1 cellular context compared by ENCODE assay signal in the genomic region with DNA sequence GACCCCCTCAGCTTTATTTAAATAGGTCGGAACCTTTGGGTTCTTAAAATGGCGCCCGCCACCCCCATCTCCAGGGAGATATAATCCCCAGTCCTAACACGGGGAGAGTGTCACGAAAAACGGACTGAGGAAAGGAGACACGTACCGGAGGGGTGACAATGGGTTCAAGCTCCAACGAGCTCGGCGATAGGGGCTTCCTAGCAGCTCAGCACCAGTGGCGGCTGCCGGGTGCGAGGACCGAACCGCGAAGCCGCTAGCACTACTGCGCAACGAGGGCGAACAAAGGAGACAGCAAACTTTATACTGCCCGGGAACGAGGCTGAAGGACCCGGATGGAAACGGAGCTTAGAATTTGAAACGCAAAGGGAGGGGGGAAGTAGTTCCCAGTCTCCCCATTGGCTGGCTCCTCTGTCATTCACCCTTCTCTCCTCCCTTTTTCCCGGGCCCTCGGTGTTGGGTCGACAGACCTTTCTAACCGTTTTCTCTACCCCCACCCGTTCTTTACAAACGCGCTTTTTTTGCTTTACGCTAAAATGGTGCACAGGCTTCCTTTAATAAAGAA.
TF ChIP-seq lines count a peak whose summit lies in the region.

A gene (minus strand): TSS at position 274 of the 562 bp plus-strand sequence. CDS start 1,298 bp downstream, outside the sequence.

TF ChIP-seq in K562, 482 proteins besides CTCF, POLR2A, EP300 and RAD21 (continued from another document and continues in another):
- TF ChIP-seq, protein P1, sequence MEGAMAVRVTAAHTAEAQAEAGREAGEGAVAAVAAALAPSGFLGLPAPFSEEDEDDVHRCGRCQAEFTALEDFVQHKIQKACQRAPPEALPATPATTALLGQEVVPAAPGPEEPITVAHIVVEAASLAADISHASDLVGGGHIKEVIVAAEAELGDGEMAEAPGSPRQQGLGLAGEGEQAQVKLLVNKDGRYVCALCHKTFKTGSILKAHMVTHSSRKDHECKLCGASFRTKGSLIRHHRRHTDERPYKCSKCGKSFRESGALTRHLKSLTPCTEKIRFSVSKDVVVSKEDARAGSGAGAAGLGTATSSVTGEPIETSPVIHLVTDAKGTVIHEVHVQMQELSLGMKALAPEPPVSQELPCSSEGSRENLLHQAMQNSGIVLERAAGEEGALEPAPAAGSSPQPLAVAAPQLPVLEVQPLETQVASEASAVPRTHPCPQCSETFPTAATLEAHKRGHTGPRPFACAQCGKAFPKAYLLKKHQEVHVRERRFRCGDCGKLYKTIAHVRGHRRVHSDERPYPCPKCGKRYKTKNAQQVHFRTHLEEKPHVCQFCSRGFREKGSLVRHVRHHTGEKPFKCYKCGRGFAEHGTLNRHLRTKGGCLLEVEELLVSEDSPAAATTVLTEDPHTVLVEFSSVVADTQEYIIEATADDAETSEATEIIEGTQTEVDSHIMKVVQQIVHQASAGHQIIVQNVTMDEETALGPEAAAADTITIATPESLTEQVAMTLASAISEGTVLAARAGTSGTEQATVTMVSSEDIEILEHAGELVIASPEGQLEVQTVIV (CRISPR knock-in tag; IDR thresholded peaks at IDR 0.05; ENCODE audit: borderline replicate concordance) = no peak
- TF ChIP-seq ARNT (IDR thresholded peaks at IDR 0.05) = no peak
- TF ChIP-seq BRD9 (IDR thresholded peaks at IDR 0.05; ENCODE audit: low read depth, partially characterized antibody) = peak; percentile 43
- TF ChIP-seq TARDBP (IDR thresholded peaks at IDR 0.05) = no peak
- peak; percentile 37; the same call in 1 of the 2 replicates for TF ChIP-seq JUND (IDR thresholded peaks at IDR 0.05; ENCODE audit: borderline replicate concordance, low read depth, low read length)
- no peak; the same call in 2 of the 3 replicates for TF ChIP-seq JUND (tag; IDR thresholded peaks at IDR 0.05; ENCODE audit: borderline replicate concordance, low read depth, low read length)
- no peak for TF ChIP-seq MED1 (CRISPR knock-in tag; IDR thresholded peaks at IDR 0.05; ENCODE audit: borderline replicate concordance)
- TF ChIP-seq ZNF324 (CRISPR knock-in tag; IDR thresholded peaks at IDR 0.05) = no peak
- TF ChIP-seq, protein P2, sequence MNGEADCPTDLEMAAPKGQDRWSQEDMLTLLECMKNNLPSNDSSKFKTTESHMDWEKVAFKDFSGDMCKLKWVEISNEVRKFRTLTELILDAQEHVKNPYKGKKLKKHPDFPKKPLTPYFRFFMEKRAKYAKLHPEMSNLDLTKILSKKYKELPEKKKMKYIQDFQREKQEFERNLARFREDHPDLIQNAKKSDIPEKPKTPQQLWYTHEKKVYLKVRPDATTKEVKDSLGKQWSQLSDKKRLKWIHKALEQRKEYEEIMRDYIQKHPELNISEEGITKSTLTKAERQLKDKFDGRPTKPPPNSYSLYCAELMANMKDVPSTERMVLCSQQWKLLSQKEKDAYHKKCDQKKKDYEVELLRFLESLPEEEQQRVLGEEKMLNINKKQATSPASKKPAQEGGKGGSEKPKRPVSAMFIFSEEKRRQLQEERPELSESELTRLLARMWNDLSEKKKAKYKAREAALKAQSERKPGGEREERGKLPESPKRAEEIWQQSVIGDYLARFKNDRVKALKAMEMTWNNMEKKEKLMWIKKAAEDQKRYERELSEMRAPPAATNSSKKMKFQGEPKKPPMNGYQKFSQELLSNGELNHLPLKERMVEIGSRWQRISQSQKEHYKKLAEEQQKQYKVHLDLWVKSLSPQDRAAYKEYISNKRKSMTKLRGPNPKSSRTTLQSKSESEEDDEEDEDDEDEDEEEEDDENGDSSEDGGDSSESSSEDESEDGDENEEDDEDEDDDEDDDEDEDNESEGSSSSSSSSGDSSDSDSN (IDR thresholded peaks at IDR 0.05; ENCODE audit: borderline replicate concordance in 1 of 2, low read depth in 2 of 2, low read length in 2 of 2) = no peak
- TF ChIP-seq TCF3 (CRISPR knock-in tag; IDR thresholded peaks at IDR 0.05) = no peak
- no peak for TF ChIP-seq DPF2 (IDR thresholded peaks at IDR 0.05)
- no peak for TF ChIP-seq NUFIP1 (IDR thresholded peaks at IDR 0.05; ENCODE audit: partially characterized antibody)
- TF ChIP-seq, protein P3, sequence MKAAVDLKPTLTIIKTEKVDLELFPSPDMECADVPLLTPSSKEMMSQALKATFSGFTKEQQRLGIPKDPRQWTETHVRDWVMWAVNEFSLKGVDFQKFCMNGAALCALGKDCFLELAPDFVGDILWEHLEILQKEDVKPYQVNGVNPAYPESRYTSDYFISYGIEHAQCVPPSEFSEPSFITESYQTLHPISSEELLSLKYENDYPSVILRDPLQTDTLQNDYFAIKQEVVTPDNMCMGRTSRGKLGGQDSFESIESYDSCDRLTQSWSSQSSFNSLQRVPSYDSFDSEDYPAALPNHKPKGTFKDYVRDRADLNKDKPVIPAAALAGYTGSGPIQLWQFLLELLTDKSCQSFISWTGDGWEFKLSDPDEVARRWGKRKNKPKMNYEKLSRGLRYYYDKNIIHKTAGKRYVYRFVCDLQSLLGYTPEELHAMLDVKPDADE (conservative IDR thresholded peaks at IDR 0.05; ENCODE audit: control insufficient read depth, low read depth, low read length) = peak; percentile 56; the same call in 1 of the 2 replicates
- TF ChIP-seq HMGN3 (IDR thresholded peaks at IDR 0.05; ENCODE audit: borderline replicate concordance, extremely low read depth, insufficient read length, low read depth, low read length) = no peak
- TF ChIP-seq HDAC8 (tag; IDR thresholded peaks at IDR 0.05) = 0 out of 2 replicates have a peak, but pooled peaks have one; percentile 50
- no peak for TF ChIP-seq ZNF830 (CRISPR knock-in tag; IDR thresholded peaks at IDR 0.05)
- TF ChIP-seq FOXK1 (CRISPR knock-in tag; IDR thresholded peaks at IDR 0.05; ENCODE audit: borderline replicate concordance) = peak; percentile 94
- TF ChIP-seq ZNF23 (CRISPR knock-in tag; IDR thresholded peaks at IDR 0.05) = no peak
- no peak for TF ChIP-seq CBFA2T3 (IDR thresholded peaks at IDR 0.05)
- TF ChIP-seq ZFPM2 (CRISPR knock-in tag; IDR thresholded peaks at IDR 0.05) = no peak
- TF ChIP-seq, protein P4, sequence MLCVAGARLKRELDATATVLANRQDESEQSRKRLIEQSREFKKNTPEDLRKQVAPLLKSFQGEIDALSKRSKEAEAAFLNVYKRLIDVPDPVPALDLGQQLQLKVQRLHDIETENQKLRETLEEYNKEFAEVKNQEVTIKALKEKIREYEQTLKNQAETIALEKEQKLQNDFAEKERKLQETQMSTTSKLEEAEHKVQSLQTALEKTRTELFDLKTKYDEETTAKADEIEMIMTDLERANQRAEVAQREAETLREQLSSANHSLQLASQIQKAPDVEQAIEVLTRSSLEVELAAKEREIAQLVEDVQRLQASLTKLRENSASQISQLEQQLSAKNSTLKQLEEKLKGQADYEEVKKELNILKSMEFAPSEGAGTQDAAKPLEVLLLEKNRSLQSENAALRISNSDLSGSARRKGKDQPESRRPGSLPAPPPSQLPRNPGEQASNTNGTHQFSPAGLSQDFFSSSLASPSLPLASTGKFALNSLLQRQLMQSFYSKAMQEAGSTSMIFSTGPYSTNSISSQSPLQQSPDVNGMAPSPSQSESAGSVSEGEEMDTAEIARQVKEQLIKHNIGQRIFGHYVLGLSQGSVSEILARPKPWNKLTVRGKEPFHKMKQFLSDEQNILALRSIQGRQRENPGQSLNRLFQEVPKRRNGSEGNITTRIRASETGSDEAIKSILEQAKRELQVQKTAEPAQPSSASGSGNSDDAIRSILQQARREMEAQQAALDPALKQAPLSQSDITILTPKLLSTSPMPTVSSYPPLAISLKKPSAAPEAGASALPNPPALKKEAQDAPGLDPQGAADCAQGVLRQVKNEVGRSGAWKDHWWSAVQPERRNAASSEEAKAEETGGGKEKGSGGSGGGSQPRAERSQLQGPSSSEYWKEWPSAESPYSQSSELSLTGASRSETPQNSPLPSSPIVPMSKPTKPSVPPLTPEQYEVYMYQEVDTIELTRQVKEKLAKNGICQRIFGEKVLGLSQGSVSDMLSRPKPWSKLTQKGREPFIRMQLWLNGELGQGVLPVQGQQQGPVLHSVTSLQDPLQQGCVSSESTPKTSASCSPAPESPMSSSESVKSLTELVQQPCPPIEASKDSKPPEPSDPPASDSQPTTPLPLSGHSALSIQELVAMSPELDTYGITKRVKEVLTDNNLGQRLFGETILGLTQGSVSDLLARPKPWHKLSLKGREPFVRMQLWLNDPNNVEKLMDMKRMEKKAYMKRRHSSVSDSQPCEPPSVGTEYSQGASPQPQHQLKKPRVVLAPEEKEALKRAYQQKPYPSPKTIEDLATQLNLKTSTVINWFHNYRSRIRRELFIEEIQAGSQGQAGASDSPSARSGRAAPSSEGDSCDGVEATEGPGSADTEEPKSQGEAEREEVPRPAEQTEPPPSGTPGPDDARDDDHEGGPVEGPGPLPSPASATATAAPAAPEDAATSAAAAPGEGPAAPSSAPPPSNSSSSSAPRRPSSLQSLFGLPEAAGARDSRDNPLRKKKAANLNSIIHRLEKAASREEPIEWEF (CRISPR knock-in tag; IDR thresholded peaks at IDR 0.05) = no peak
- no peak for TF ChIP-seq HDAC2 (IDR thresholded peaks at IDR 0.05)
- TF ChIP-seq ZNF143 (CRISPR knock-in tag; IDR thresholded peaks at IDR 0.05) = no peak
- TF ChIP-seq MEF2A (IDR thresholded peaks at IDR 0.05; ENCODE audit: control insufficient read depth, low read depth, low read length) = 0 out of 2 replicates have a peak, but pooled peaks have one; percentile 3
- TF ChIP-seq ARID2 (IDR thresholded peaks at IDR 0.05) = no peak
- peak; percentile 35 for TF ChIP-seq NELFE (IDR thresholded peaks at IDR 0.05; ENCODE audit: insufficient read depth, insufficient read length)
- TF ChIP-seq, protein P5, sequence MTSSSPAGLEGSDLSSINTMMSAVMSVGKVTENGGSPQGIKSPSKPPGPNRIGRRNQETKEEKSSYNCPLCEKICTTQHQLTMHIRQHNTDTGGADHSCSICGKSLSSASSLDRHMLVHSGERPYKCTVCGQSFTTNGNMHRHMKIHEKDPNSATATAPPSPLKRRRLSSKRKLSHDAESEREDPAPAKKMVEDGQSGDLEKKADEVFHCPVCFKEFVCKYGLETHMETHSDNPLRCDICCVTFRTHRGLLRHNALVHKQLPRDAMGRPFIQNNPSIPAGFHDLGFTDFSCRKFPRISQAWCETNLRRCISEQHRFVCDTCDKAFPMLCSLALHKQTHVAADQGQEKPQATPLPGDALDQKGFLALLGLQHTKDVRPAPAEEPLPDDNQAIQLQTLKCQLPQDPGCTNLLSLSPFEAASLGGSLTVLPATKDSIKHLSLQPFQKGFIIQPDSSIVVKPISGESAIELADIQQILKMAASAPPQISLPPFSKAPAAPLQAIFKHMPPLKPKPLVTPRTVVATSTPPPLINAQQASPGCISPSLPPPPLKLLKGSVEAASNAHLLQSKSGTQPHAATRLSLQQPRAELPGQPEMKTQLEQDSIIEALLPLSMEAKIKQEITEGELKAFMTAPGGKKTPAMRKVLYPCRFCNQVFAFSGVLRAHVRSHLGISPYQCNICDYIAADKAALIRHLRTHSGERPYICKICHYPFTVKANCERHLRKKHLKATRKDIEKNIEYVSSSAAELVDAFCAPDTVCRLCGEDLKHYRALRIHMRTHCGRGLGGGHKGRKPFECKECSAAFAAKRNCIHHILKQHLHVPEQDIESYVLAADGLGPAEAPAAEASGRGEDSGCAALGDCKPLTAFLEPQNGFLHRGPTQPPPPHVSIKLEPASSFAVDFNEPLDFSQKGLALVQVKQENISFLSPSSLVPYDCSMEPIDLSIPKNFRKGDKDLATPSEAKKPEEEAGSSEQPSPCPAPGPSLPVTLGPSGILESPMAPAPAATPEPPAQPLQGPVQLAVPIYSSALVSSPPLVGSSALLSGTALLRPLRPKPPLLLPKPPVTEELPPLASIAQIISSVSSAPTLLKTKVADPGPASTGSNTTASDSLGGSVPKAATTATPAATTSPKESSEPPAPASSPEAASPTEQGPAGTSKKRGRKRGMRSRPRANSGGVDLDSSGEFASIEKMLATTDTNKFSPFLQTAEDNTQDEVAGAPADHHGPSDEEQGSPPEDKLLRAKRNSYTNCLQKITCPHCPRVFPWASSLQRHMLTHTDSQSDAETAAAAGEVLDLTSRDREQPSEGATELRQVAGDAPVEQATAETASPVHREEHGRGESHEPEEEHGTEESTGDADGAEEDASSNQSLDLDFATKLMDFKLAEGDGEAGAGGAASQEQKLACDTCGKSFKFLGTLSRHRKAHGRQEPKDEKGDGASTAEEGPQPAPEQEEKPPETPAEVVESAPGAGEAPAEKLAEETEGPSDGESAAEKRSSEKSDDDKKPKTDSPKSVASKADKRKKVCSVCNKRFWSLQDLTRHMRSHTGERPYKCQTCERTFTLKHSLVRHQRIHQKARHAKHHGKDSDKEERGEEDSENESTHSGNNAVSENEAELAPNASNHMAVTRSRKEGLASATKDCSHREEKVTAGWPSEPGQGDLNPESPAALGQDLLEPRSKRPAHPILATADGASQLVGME (CRISPR knock-in tag; IDR thresholded peaks at IDR 0.05) = no peak
- TF ChIP-seq PTRF (tag; IDR thresholded peaks at IDR 0.05) = no peak
- TF ChIP-seq ZBTB8A (IDR thresholded peaks at IDR 0.05; ENCODE audit: partially characterized antibody) = no peak
- no peak for TF ChIP-seq SMARCA5 (IDR thresholded peaks at IDR 0.05)
- TF ChIP-seq FOXP1 (CRISPR knock-in tag; IDR thresholded peaks at IDR 0.05) = no peak; the same call in 1 of the 2 replicates
- TF ChIP-seq MTA1 (IDR thresholded peaks at IDR 0.05; ENCODE audit: borderline replicate concordance) = no peak
- TF ChIP-seq, protein P6, sequence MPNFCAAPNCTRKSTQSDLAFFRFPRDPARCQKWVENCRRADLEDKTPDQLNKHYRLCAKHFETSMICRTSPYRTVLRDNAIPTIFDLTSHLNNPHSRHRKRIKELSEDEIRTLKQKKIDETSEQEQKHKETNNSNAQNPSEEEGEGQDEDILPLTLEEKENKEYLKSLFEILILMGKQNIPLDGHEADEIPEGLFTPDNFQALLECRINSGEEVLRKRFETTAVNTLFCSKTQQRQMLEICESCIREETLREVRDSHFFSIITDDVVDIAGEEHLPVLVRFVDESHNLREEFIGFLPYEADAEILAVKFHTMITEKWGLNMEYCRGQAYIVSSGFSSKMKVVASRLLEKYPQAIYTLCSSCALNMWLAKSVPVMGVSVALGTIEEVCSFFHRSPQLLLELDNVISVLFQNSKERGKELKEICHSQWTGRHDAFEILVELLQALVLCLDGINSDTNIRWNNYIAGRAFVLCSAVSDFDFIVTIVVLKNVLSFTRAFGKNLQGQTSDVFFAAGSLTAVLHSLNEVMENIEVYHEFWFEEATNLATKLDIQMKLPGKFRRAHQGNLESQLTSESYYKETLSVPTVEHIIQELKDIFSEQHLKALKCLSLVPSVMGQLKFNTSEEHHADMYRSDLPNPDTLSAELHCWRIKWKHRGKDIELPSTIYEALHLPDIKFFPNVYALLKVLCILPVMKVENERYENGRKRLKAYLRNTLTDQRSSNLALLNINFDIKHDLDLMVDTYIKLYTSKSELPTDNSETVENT (CRISPR knock-in tag; IDR thresholded peaks at IDR 0.05) = peak; percentile 86
- no peak for TF ChIP-seq ZFP30 (CRISPR knock-in tag; IDR thresholded peaks at IDR 0.05; ENCODE audit: borderline replicate concordance)
- TF ChIP-seq MTA3 (IDR thresholded peaks at IDR 0.05; ENCODE audit: borderline replicate concordance) = peak; percentile 96
- peak; percentile 53 for TF ChIP-seq ATF7 (IDR thresholded peaks at IDR 0.05)
- no peak for TF ChIP-seq ZNF146 (CRISPR knock-in tag; IDR thresholded peaks at IDR 0.05; ENCODE audit: unreplicated experiment)
- TF ChIP-seq, protein P7, sequence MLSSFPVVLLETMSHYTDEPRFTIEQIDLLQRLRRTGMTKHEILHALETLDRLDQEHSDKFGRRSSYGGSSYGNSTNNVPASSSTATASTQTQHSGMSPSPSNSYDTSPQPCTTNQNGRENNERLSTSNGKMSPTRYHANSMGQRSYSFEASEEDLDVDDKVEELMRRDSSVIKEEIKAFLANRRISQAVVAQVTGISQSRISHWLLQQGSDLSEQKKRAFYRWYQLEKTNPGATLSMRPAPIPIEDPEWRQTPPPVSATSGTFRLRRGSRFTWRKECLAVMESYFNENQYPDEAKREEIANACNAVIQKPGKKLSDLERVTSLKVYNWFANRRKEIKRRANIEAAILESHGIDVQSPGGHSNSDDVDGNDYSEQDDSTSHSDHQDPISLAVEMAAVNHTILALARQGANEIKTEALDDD (IDR thresholded peaks at IDR 0.05) = no peak; the same call in 1 of the 2 replicates
